8 cellular contexts compared by ENCODE assay signal in genomic region chr14:67680121-67680602, GRCh38. TPM values are rescaled to one million over a fixed set of nuclear protein-coding genes. Genes with fewer than 3 reads are reported as not detected.
A peak's percentile ranks its signal among the peaks of the same experiment; 100 is the strongest.
DNase-seq lines count a peak whose midpoint lies in the region; ATAC-seq, FAIRE-seq and TF ChIP-seq lines count a peak whose summit lies in the region.

No MANE protein-coding gene starts in this region.

- no peak for FAIRE-seq in bronchial epithelial cell (lab: Jason Lieb, UNC)

- H3K36me3 ChIP-seq in bronchial epithelial cell (ENCODE audit: control insufficient read depth, insufficient read depth, low read length), result peaks cover 11% of the 10 kb centered on the region

- DNase-seq in EL (peak; percentile 87), bronchial epithelial cell (ENCODE audit: low read depth) (peak; percentile 92), C1 segment of cervical spinal cord (lab: John Stamatoyannopoulos, UW) (no peak), COLO668 (lab: John Stamatoyannopoulos, UW; ENCODE audit: unreplicated experiment) (no peak)
- DNase-seq in stimulated activated CD8-positive, alpha-beta memory T cell treated with anti-CD3 and anti-CD28 coated beads, Interleukin-4, amount 100 ng/mL, for 48 hours, result no peak
- no peak for DNase-seq in activated effector memory CD4-positive, alpha-beta T cell treated with Interleukin-2 at 50 U/mL for 16 hours

- H3K4me3 ChIP-seq in bronchial epithelial cell (ENCODE audit: low read depth, low read length), result no peak overlapping the region

- no peak for TF ChIP-seq CTCF in bronchial epithelial cell (IDR thresholded peaks at IDR 0.05; ENCODE audit: insufficient read depth, low read length, severe bottlenecking)

- ATAC-seq in GM19467 (IDR thresholded peaks at IDR 0.05; ENCODE audit: unreplicated experiment) (peak; percentile 76), HG03457 (IDR thresholded peaks at IDR 0.05; ENCODE audit: unreplicated experiment) (peak; percentile 61)

- no peaks in the 10 kb centered on the region for H3K27me3 ChIP-seq in bronchial epithelial cell (ENCODE audit: control insufficient read depth, insufficient read depth, low read length)

RNA-seq across cellular contexts. Expression of gene VTI1B, which starts 5.7 kb away (rescaled TPM):
- total RNA-seq in bronchial epithelial cell, result 72.1 and 80.6 TPM in 2 replicates

RNA-seq across cellular contexts. Expression of gene RDH11, which starts 15.4 kb away (rescaled TPM):
- total RNA-seq in bronchial epithelial cell, result 101 and 135 TPM in 2 replicates

RNA-seq across cellular contexts. Expression of gene RDH12, which starts 21.5 kb away (rescaled TPM):
- total RNA-seq in bronchial epithelial cell, result 1.3 and 49.8 TPM in 2 replicates

Comparison
In these comparisons a context has a peak if more than half of its experiments do, and no peak if none do; other contexts are left out.
1. DNase-seq: peak in EL (single experiment) and bronchial epithelial cell (single experiment); none in stimulated activated CD8-positive, alpha-beta memory T cell treated with anti-CD3 and anti-CD28 coated beads, Interleukin-4, amount 100 ng/mL, for 48 hours (single experiment), C1 segment of cervical spinal cord (0 of 14), COLO668 (single experiment) and activated effector memory CD4-positive, alpha-beta T cell treated with Interleukin-2 at 50 U/mL for 16 hours (single experiment).